1 cellular context compared by ENCODE assay signal in the genomic region with DNA sequence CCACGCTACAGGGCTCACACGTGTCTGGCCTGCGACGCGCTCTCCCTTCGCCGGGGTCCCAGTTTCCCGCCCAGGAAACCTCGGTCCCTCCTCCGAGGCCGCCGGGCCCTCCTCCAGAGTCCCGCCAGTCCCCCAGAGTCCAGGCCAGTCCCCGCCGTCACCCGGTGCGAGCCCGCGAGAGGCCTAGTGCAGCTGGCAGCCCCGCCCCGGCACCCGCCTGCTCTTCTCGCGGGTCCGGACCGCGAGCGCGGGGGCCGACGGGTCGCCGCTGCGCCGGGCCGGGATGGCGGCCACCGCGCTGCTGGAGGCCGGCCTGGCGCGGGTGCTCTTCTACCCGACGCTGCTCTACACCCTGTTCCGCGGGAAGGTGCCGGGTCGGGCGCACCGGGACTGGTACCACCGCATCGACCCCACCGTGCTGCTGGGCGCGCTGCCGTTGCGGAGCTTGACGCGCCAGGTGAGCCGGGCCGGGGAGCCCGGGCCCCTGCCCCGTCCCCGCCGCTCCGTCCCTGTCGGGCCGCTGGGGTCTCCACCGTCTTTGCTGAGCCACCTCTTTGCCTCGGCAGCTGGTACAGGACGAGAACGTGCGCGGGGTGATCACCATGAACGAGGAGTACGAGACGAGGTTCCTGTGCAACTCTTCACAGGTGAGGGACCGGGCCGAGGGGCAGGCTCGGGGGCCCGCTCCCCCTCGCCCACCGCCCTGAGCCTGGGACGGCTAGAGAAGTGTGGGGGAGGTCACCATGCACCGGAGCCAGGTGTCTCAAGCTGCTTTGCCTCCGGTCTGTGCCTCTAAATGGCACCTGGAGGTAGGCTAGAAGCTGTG.
A peak's percentile ranks its signal among the peaks of the same experiment; 100 is the strongest.
TF ChIP-seq lines count a peak whose summit lies in the region.

Gene PTPMT1 (plus strand): TSS at position 260 of the 826 bp plus-strand sequence. CDS start 24 bp downstream, at position 284.

TF ChIP-seq in HepG2, 621 proteins besides CTCF, POLR2A, EP300 and RAD21 (continued from another document and continues in another):
- TF ChIP-seq, protein P1, sequence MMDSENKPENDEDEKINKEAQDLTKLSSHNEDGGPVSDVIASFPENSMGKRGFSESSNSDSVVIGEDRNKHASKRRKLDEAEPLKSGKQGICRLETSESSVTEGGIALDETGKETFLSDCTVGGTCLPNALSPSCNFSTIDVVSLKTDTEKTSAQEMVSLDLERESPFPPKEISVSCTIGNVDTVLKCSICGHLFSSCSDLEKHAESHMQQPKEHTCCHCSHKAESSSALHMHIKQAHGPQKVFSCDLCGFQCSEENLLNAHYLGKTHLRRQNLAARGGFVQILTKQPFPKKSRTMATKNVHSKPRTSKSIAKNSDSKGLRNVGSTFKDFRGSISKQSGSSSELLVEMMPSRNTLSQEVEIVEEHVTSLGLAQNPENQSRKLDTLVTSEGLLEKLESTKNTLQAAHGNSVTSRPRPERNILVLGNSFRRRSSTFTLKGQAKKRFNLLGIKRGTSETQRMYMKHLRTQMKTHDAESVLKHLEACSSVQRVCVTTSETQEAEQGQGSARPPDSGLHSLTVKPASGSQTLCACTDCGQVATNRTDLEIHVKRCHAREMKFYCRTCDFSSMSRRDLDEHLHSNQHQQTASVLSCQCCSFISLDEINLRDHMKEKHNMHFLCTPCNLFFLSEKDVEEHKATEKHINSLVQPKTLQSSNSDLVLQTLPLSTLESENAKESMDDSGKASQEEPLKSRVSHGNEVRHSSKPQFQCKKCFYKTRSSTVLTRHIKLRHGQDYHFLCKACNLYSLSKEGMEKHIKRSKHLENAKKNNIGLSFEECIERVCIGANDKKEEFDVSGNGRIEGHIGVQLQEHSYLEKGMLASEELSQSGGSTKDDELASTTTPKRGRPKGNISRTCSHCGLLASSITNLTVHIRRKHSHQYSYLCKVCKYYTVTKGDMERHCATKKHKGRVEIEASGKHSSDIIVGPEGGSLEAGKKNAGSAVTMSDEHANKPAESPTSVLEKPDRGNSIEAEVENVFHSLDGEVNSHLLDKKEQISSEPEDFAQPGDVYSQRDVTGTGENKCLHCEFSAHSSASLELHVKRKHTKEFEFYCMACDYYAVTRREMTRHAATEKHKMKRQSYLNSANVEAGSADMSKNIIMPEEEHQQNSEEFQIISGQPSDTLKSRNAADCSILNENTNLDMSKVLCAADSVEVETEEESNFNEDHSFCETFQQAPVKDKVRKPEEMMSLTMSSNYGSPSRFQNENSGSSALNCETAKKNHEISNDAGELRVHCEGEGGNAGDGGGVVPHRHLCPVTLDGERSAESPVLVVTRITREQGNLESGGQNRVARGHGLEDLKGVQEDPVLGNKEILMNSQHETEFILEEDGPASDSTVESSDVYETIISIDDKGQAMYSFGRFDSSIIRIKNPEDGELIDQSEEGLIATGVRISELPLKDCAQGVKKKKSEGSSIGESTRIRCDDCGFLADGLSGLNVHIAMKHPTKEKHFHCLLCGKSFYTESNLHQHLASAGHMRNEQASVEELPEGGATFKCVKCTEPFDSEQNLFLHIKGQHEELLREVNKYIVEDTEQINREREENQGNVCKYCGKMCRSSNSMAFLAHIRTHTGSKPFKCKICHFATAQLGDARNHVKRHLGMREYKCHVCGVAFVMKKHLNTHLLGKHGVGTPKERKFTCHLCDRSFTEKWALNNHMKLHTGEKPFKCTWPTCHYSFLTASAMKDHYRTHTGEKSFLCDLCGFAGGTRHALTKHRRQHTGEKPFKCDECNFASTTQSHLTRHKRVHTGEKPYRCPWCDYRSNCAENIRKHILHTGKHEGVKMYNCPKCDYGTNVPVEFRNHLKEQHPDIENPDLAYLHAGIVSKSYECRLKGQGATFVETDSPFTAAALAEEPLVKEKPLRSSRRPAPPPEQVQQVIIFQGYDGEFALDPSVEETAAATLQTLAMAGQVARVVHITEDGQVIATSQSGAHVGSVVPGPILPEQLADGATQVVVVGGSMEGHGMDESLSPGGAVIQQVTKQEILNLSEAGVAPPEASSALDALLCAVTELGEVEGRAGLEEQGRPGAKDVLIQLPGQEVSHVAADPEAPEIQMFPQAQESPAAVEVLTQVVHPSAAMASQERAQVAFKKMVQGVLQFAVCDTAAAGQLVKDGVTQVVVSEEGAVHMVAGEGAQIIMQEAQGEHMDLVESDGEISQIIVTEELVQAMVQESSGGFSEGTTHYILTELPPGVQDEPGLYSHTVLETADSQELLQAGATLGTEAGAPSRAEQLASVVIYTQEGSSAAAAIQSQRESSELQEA (CRISPR knock-in tag; IDR thresholded peaks at IDR 0.05; ENCODE audit: not compliant biosample characterization) = peak; percentile 56
- TF ChIP-seq ZNF672 (CRISPR knock-in tag; IDR thresholded peaks at IDR 0.05) = no peak
- TF ChIP-seq ZNF788 (CRISPR knock-in tag; IDR thresholded peaks at IDR 0.05; ENCODE audit: borderline replicate concordance) = peak; percentile 17; the same call in 1 of the 2 replicates
- peak; percentile 82; the same call in 1 of the 2 replicates for TF ChIP-seq ISX (CRISPR knock-in tag; conservative IDR thresholded peaks at IDR 0.05)
- peak; percentile 43; the same call in 1 of the 2 replicates for TF ChIP-seq BORCS8-MEF2B (CRISPR knock-in tag; IDR thresholded peaks at IDR 0.05)
- TF ChIP-seq MYC (CRISPR knock-in tag; IDR thresholded peaks at IDR 0.05; ENCODE audit: borderline replicate concordance) = peak; percentile 73
- TF ChIP-seq SAP130 (CRISPR knock-in tag; IDR thresholded peaks at IDR 0.05; ENCODE audit: low read depth) = peak; percentile 58; the same call in 1 of the 2 replicates
- TF ChIP-seq CBFB (CRISPR knock-in tag; IDR thresholded peaks at IDR 0.05) = 0 out of 2 replicates have a peak, but pooled peaks have one; percentile 25
- peak; percentile 94; the same call in 1 of the 2 replicates for TF ChIP-seq CENPT (CRISPR knock-in tag; IDR thresholded peaks at IDR 0.05; ENCODE audit: low read depth)
- TF ChIP-seq ZNF589 (CRISPR knock-in tag; conservative IDR thresholded peaks at IDR 0.05) = 0 out of 2 replicates have a peak, but pooled peaks have one; percentile 41
- TF ChIP-seq, protein P2, sequence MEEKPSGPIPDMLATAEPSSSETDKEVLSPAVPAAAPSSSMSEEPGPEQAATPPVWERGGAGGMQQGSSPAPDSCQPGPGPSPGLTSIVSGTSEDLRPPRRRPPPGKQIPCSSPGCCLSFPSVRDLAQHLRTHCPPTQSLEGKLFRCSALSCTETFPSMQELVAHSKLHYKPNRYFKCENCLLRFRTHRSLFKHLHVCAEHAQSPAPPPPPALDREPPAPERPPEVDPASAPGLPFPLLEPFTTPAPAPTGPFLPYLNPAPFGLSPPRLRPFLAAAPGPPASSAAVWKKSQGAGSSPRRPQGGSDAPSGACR (CRISPR knock-in tag; IDR thresholded peaks at IDR 0.05) = peak; percentile 62; the same call in 1 of the 2 replicates
- TF ChIP-seq, protein P3, sequence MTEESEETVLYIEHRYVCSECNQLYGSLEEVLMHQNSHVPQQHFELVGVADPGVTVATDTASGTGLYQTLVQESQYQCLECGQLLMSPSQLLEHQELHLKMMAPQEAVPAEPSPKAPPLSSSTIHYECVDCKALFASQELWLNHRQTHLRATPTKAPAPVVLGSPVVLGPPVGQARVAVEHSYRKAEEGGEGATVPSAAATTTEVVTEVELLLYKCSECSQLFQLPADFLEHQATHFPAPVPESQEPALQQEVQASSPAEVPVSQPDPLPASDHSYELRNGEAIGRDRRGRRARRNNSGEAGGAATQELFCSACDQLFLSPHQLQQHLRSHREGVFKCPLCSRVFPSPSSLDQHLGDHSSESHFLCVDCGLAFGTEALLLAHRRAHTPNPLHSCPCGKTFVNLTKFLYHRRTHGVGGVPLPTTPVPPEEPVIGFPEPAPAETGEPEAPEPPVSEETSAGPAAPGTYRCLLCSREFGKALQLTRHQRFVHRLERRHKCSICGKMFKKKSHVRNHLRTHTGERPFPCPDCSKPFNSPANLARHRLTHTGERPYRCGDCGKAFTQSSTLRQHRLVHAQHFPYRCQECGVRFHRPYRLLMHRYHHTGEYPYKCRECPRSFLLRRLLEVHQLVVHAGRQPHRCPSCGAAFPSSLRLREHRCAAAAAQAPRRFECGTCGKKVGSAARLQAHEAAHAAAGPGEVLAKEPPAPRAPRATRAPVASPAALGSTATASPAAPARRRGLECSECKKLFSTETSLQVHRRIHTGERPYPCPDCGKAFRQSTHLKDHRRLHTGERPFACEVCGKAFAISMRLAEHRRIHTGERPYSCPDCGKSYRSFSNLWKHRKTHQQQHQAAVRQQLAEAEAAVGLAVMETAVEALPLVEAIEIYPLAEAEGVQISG (CRISPR knock-in tag; IDR thresholded peaks at IDR 0.05) = peak; percentile 65
- no peak; the same call in 1 of the 2 replicates for TF ChIP-seq ZMYM3 (CRISPR knock-in tag; IDR thresholded peaks at IDR 0.05)
- TF ChIP-seq HNF1A (IDR thresholded peaks at IDR 0.05; ENCODE audit: low read depth) = no peak
- TF ChIP-seq HNF1A (CRISPR knock-in tag; IDR thresholded peaks at IDR 0.05; ENCODE audit: borderline replicate concordance) = no peak
- TF ChIP-seq BCL6 (CRISPR knock-in tag; IDR thresholded peaks at IDR 0.05) = no peak; the same call in 1 of the 2 replicates
- TF ChIP-seq MED1 (CRISPR knock-in tag; IDR thresholded peaks at IDR 0.05) = peak; percentile 49
- TF ChIP-seq, protein P4, sequence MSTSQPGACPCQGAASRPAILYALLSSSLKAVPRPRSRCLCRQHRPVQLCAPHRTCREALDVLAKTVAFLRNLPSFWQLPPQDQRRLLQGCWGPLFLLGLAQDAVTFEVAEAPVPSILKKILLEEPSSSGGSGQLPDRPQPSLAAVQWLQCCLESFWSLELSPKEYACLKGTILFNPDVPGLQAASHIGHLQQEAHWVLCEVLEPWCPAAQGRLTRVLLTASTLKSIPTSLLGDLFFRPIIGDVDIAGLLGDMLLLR (CRISPR knock-in tag; IDR thresholded peaks at IDR 0.05) = peak; percentile 34
- no peak for TF ChIP-seq CENPX (CRISPR knock-in tag; IDR thresholded peaks at IDR 0.05)
- no peak for TF ChIP-seq ZFP41 (CRISPR knock-in tag; IDR thresholded peaks at IDR 0.05; ENCODE audit: borderline replicate concordance)
- no peak for TF ChIP-seq ZNF468 (CRISPR knock-in tag; IDR thresholded peaks at IDR 0.05)
- TF ChIP-seq PRDM15 (CRISPR knock-in tag; IDR thresholded peaks at IDR 0.05) = peak; percentile 88
- 0 out of 2 replicates have a peak, but pooled peaks have one; percentile 73 for TF ChIP-seq THAP8 (CRISPR knock-in tag; IDR thresholded peaks at IDR 0.05; ENCODE audit: borderline replicate concordance)
